Comparison of ENCODE assay signal across 18 cellular contexts in genomic region chr4:105422207-105422920, GRCh38. TPM values are rescaled to one million over a fixed set of nuclear protein-coding genes. Genes with fewer than 3 reads are reported as not detected.
DNase-seq lines count a peak whose midpoint lies in the region; ATAC-seq, FAIRE-seq and TF ChIP-seq lines count a peak whose summit lies in the region.
"Had no signal": no experiment of that assay in that cellular context is flagged by ENCODE, and none has a peak within 500 bp of the region (broad histone marks: within the 10 kb centered on the region; RNA-seq: fewer than 3 reads in every experiment).

No MANE protein-coding gene starts in this region.

- no peaks in the 10 kb centered on the region for H3K79me2 ChIP-seq in HepG2 (ENCODE audit: insufficient read depth, low read length)

- no peaks in the 10 kb centered on the region for H3K27me3 ChIP-seq in HepG2 (ENCODE audit: control insufficient read depth in 1 of 2, insufficient read depth in 2 of 2, low read length in 2 of 2)
- H3K27me3 ChIP-seq in right lobe of liver, result no peaks in the 10 kb centered on the region
- H3K27me3 ChIP-seq: BLaER1 treated with 17β-estradiol and CSF1 and Interleukin-3, amounts not matched to agents 10 nM and 100 nM had no signal

- intact Hi-C loops in activated CD8-positive, alpha-beta T cell treated with anti-CD3 and anti-CD28 coated beads for 36 hours (cut with micrococcal nuclease), result no loop called here
- intact Hi-C loops in HepG2 (cut with micrococcal nuclease; ENCODE audit: unreplicated experiment), result loop anchor here (5.0 kb wide), 2 partner anchors 50 to 75 kb away; partner anchors contain the start of gene PPA2
- intact Hi-C loops in right lobe of liver (cut with DNase I), result no loop called here
- intact Hi-C loops in kidney (cut with DNase I), result no loop called here

- CTCF ChIA-PET in activated CD8-positive, alpha-beta T cell treated with anti-CD3 and anti-CD28 coated beads for 36 hours (lab: Charles Lee), result no interaction called here
- CTCF ChIA-PET in activated CD8-positive, alpha-beta T cell treated with anti-CD3 and anti-CD28 coated beads, Interleukin-2, amount 10 ng/mL, durations not matched to agents 7 days and 5 days (lab: Charles Lee), result interaction anchor here (0.6 kb wide), 1 partner anchor 668 kb away, joined by 3 read pairs; no protein-coding TSS in a partner anchor
- CTCF ChIA-PET in HepG2 (lab: Yijun Ruan, JAX; ENCODE audit: low intra/inter-chr PET ratio, low total read pairs), result no interaction called here

- H3K4me1 ChIP-seq in HepG2 (ENCODE audit: insufficient read depth, low read length) (peaks cover 22% of the 10 kb centered on the region), right lobe of liver (no peaks in the 10 kb centered on the region), kidney (ENCODE audit: control insufficient read depth in 1 of 2, insufficient read depth in 1 of 2, low read depth in 1 of 2, low read length in 2 of 2) (no peaks in the 10 kb centered on the region)
- H3K4me1 ChIP-seq: BLaER1 treated with 17β-estradiol and CSF1 and Interleukin-3, amounts not matched to agents 10 nM and 100 nM had no signal

- 92% methylated on average over 3 of the region's 3 CpGs for WGBS in HepG2 (ENCODE audit: low lambda C conversion rate)
- WGBS in right lobe of liver (ENCODE audit: insufficient coverage, low coverage, low lambda C conversion rate, missing lambda C conversion rate), result 71% methylated on average over 3 of the region's 3 CpGs

- H3K36me3 ChIP-seq in HepG2 (replicated peaks in 1 of 2; ENCODE audit: control insufficient read depth in 1 of 2, insufficient read depth in 2 of 2, low read length in 2 of 2), result peaks cover 3 to 4% of the 10 kb centered on the region in 2 experiments; a peak in 2 of 5 replicates
- no peaks in the 10 kb centered on the region for H3K36me3 ChIP-seq in right lobe of liver
- H3K36me3 ChIP-seq in kidney (ENCODE audit: control insufficient read depth in 1 of 2, insufficient read depth in 2 of 2, low read length in 2 of 2), result no peaks in the 10 kb centered on the region

- H3K4me3 ChIP-seq in HepG2 (replicated peaks in 1 of 3; ENCODE audit: insufficient read depth in 1 of 3, low read depth in 2 of 3, low read length in 3 of 3), result no peak overlapping the region
- no peak overlapping the region for H3K4me3 ChIP-seq in right lobe of liver
- H3K4me3 ChIP-seq in kidney (ENCODE audit: low read length in 2 of 2), result no peak overlapping the region
- H3K4me3 ChIP-seq: BLaER1 treated with 17β-estradiol and CSF1 and Interleukin-3, amounts not matched to agents 10 nM and 100 nM had no signal

- no TSS peak for BruUV-seq in HepG2 (replicated peaks; lab: Mats Ljungman, UMichigan)

- H3K9ac ChIP-seq in HepG2 (ENCODE audit: insufficient read depth, low read depth, low read length), result no peak overlapping the region
- H3K9ac ChIP-seq in kidney (ENCODE audit: low read length in 2 of 2), result no peak overlapping the region
- H3K9ac ChIP-seq: BLaER1 treated with 17β-estradiol and CSF1 and Interleukin-3, amounts not matched to agents 10 nM and 100 nM had no signal

- no peak overlapping the region for H3K27ac Mint-ChIP-seq in activated CD8-positive, alpha-beta T cell treated with anti-CD3 and anti-CD28 coated beads for 36 hours
- no peak overlapping the region for H3K27ac Mint-ChIP-seq in activated CD8-positive, alpha-beta T cell treated with anti-CD3 and anti-CD28 coated beads, Interleukin-2, amount 10 ng/mL, durations not matched to agents 7 days and 5 days
- H3K27ac Mint-ChIP-seq in activated T-helper 17 cell treated with anti-CD3 and anti-CD28 coated beads, Interleukin-2, amount 50 U/mL, for 72 hours, result no peak overlapping the region
- H3K27ac Mint-ChIP-seq: B cell, H9 had no signal

- TF ChIP-seq CTCF in activated CD8-positive, alpha-beta T cell treated with anti-CD3 and anti-CD28 coated beads for 36 hours (IDR thresholded peaks at IDR 0.05), result no peak
- no peak for TF ChIP-seq CTCF in HepG2 (CRISPR knock-in tag; IDR thresholded peaks at IDR 0.05)
- no peak for TF ChIP-seq CTCF in right lobe of liver (IDR thresholded peaks at IDR 0.05)
- no peak for TF ChIP-seq CTCF in kidney (IDR thresholded peaks at IDR 0.05; ENCODE audit: borderline replicate concordance, extremely low read depth, insufficient read depth)

- no peaks in the 10 kb centered on the region for H3K27me3 Mint-ChIP-seq in activated CD8-positive, alpha-beta T cell treated with anti-CD3 and anti-CD28 coated beads for 36 hours
- no peaks in the 10 kb centered on the region for H3K27me3 Mint-ChIP-seq in activated CD8-positive, alpha-beta T cell treated with anti-CD3 and anti-CD28 coated beads, Interleukin-2, amount 10 ng/mL, durations not matched to agents 7 days and 5 days (ENCODE audit: low read depth)
- H3K27me3 Mint-ChIP-seq in activated T-helper 17 cell treated with anti-CD3 and anti-CD28 coated beads, Interleukin-2, amount 50 U/mL, for 72 hours, result no peaks in the 10 kb centered on the region
- H3K27me3 Mint-ChIP-seq: B cell had no signal

- H2AFZ ChIP-seq in HepG2 (ENCODE audit: low read length), result no peak overlapping the region

- FAIRE-seq in HepG2 (lab: Jason Lieb, UNC) (no peak), kidney (lab: Jason Lieb, UNC) (peak; percentile 49)
- FAIRE-seq: H1, HTR-8/SVneo had no signal

- no peak for DNase-seq in activated CD8-positive, alpha-beta T cell treated with anti-CD3 and anti-CD28 coated beads for 36 hours
- no peak for DNase-seq in activated CD8-positive, alpha-beta T cell treated with anti-CD3 and anti-CD28 coated beads, Interleukin-2, amount 10 ng/mL, durations not matched to agents 7 days and 5 days
- DNase-seq in HepG2 (ENCODE audit: low spot score) (peak; percentile 62), right lobe of liver (no peak), kidney (no peak), NCI-H510A (lab: John Stamatoyannopoulos, UW) (no peak)
- DNase-seq: 8988T; Calu3; CD8-positive, alpha-beta T cell; DMS79 treated with DMSO at 0.1 percent for 48 hours; GF-D8; H9 had no signal

- peak; percentile 53 for ATAC-seq in activated CD8-positive, alpha-beta T cell treated with anti-CD3 and anti-CD28 coated beads for 36 hours
- no peak for ATAC-seq in activated CD8-positive, alpha-beta T cell treated with anti-CD3 and anti-CD28 coated beads, Interleukin-2, amount 10 ng/mL, durations not matched to agents 7 days and 5 days
- peak; percentile 62 for ATAC-seq in HepG2
- ATAC-seq in right lobe of liver, result no peak
- ATAC-seq in activated T-helper 17 cell treated with anti-CD3 and anti-CD28 coated beads, Interleukin-2, amount 50 U/mL, for 72 hours (replicated peaks), result peak; percentile 80
- ATAC-seq in GM19455 (IDR thresholded peaks at IDR 0.05; ENCODE audit: unreplicated experiment), result no peak
- ATAC-seq: CD8-positive, alpha-beta T cell had no signal

- H3K9me3 ChIP-seq in HepG2 (ENCODE audit: low read length) (peaks cover 5% of the 10 kb centered on the region; the same call in 1 of the 2 replicates), right lobe of liver (no peaks in the 10 kb centered on the region), kidney (ENCODE audit: control insufficient read depth in 1 of 2, low read length in 2 of 2) (peaks cover 0 to 6% of the 10 kb centered on the region in 2 donors)

- no peak for TF ChIP-seq RAD21 in HepG2 (CRISPR knock-in tag; IDR thresholded peaks at IDR 0.05)

- no peak overlapping the region for H3K27ac ChIP-seq in HepG2 (ENCODE audit: extremely low read length, insufficient read depth, low read length)
- no peak overlapping the region for H3K27ac ChIP-seq in right lobe of liver
- H3K27ac ChIP-seq in kidney (ENCODE audit: low read depth in 2 of 2, low read length in 2 of 2), result no peak overlapping the region
- H3K27ac ChIP-seq: BLaER1 treated with 17β-estradiol and CSF1 and Interleukin-3, amounts not matched to agents 10 nM and 100 nM had no signal

- H3K9me3 Mint-ChIP-seq in activated CD8-positive, alpha-beta T cell treated with anti-CD3 and anti-CD28 coated beads for 36 hours, result peaks cover 12% of the 10 kb centered on the region
- peaks cover 19% of the 10 kb centered on the region for H3K9me3 Mint-ChIP-seq in activated CD8-positive, alpha-beta T cell treated with anti-CD3 and anti-CD28 coated beads, Interleukin-2, amount 10 ng/mL, durations not matched to agents 7 days and 5 days (ENCODE audit: insufficient read depth)
- peaks cover 3% of the 10 kb centered on the region for H3K9me3 Mint-ChIP-seq in activated T-helper 17 cell treated with anti-CD3 and anti-CD28 coated beads, Interleukin-2, amount 50 U/mL, for 72 hours

- TF ChIP-seq POLR2A in HepG2 (IDR thresholded peaks at IDR 0.05; ENCODE audit: insufficient read depth in 1 of 2, low read depth in 2 of 2, low read length in 2 of 2) (no peak), right lobe of liver (IDR thresholded peaks at IDR 0.05) (no peak)

- no peaks in the 10 kb centered on the region for H4K20me1 ChIP-seq in HepG2 (ENCODE audit: insufficient read depth, low read length)
- H4K20me1 ChIP-seq: BLaER1 treated with 17β-estradiol and CSF1 and Interleukin-3, amounts not matched to agents 10 nM and 100 nM had no signal

- in situ Hi-C loops in HepG2 (cut with HindIII; ENCODE audit: extremely low pct_ligation_motif_present, low pct_unique_long_range_greater_than_20kb), result no loop called here

- peaks cover 58% of the 10 kb centered on the region for H3K36me3 Mint-ChIP-seq in activated CD8-positive, alpha-beta T cell treated with anti-CD3 and anti-CD28 coated beads for 36 hours (ENCODE audit: low read depth)
- peaks cover 58% of the 10 kb centered on the region for H3K36me3 Mint-ChIP-seq in activated CD8-positive, alpha-beta T cell treated with anti-CD3 and anti-CD28 coated beads, Interleukin-2, amount 10 ng/mL, durations not matched to agents 7 days and 5 days (ENCODE audit: low read depth)
- H3K36me3 Mint-ChIP-seq in activated T-helper 17 cell treated with anti-CD3 and anti-CD28 coated beads, Interleukin-2, amount 50 U/mL, for 72 hours (ENCODE audit: low read depth), result peaks cover 87% of the 10 kb centered on the region

- POLR2A ChIA-PET in activated CD8-positive, alpha-beta T cell treated with anti-CD3 and anti-CD28 coated beads for 36 hours (lab: Charles Lee), result no interaction called here
- POLR2A ChIA-PET in activated CD8-positive, alpha-beta T cell treated with anti-CD3 and anti-CD28 coated beads, Interleukin-2, amount 10 ng/mL, durations not matched to agents 7 days and 5 days (lab: Charles Lee), result no interaction called here
- POLR2A ChIA-PET in HepG2 (lab: Yijun Ruan, JAX), result no interaction called here

- no peak overlapping the region for H3K4me2 ChIP-seq in HepG2 (ENCODE audit: low read depth, low read length)
- H3K4me2 ChIP-seq: BLaER1 treated with 17β-estradiol and CSF1 and Interleukin-3, amounts not matched to agents 10 nM and 100 nM had no signal

- TF ChIP-seq EP300 in HepG2 (IDR thresholded peaks at IDR 0.05; ENCODE audit: low read depth in 2 of 2, low read length in 2 of 2), result no peak
- TF ChIP-seq EP300 in HepG2 (CRISPR knock-in tag; IDR thresholded peaks at IDR 0.05; ENCODE audit: borderline replicate concordance), result no peak

- H3K4me3 Mint-ChIP-seq in activated CD8-positive, alpha-beta T cell treated with anti-CD3 and anti-CD28 coated beads for 36 hours, result no peak overlapping the region
- no peak overlapping the region for H3K4me3 Mint-ChIP-seq in activated CD8-positive, alpha-beta T cell treated with anti-CD3 and anti-CD28 coated beads, Interleukin-2, amount 10 ng/mL, durations not matched to agents 7 days and 5 days
- H3K4me3 Mint-ChIP-seq in activated T-helper 17 cell treated with anti-CD3 and anti-CD28 coated beads, Interleukin-2, amount 50 U/mL, for 72 hours, result no peak overlapping the region
- H3K4me3 Mint-ChIP-seq: B cell; CD8-positive, alpha-beta T cell; H9 had no signal

- H3K4me1 Mint-ChIP-seq in activated CD8-positive, alpha-beta T cell treated with anti-CD3 and anti-CD28 coated beads for 36 hours (ENCODE audit: low read depth), result peaks cover 22% of the 10 kb centered on the region
- peaks cover 7% of the 10 kb centered on the region for H3K4me1 Mint-ChIP-seq in activated CD8-positive, alpha-beta T cell treated with anti-CD3 and anti-CD28 coated beads, Interleukin-2, amount 10 ng/mL, durations not matched to agents 7 days and 5 days (ENCODE audit: low read depth)
- peaks cover 5% of the 10 kb centered on the region for H3K4me1 Mint-ChIP-seq in activated T-helper 17 cell treated with anti-CD3 and anti-CD28 coated beads, Interleukin-2, amount 50 U/mL, for 72 hours
- H3K4me1 Mint-ChIP-seq: B cell, H9 had no signal

RNA-seq across cellular contexts. Expression of gene PPA2, which starts 51.5 kb away (rescaled TPM):
- total RNA-seq in activated CD8-positive, alpha-beta T cell treated with anti-CD3 and anti-CD28 coated beads for 36 hours, result 100 to 1,000 TPM; 114 to 117 TPM
- 10 to 100 TPM; 78.9 to 80.2 TPM for total RNA-seq in activated CD8-positive, alpha-beta T cell treated with anti-CD3 and anti-CD28 coated beads, Interleukin-2, amount 10 ng/mL, durations not matched to agents 7 days and 5 days
- total RNA-seq in HepG2 (2016; rRNA removed; fragmentation: Illumina TruSeq; extraction: Trizol) (70.6 and 115 TPM in 2 replicates), right lobe of liver (10 to 100 TPM; 45.9 to 78.3 (median 65.1) TPM), kidney (84.9 TPM)
- total RNA-seq in HepG2 (2016; cell fraction: cytosol; rRNA removed; fragmentation: Illumina TruSeq; extraction: Trizol; ENCODE audit: low read depth), result 24.6 and 24.8 TPM in 2 replicates
- total RNA-seq in HepG2 (2016; cell fraction: insoluble cytoplasmic fraction; rRNA removed; fragmentation: Illumina TruSeq; extraction: Trizol), result 69.7 and 111 TPM in 2 replicates
- 32.2 and 33.8 TPM in 2 replicates for total RNA-seq in HepG2 (2016; cell fraction: membrane; rRNA removed; fragmentation: Illumina TruSeq; extraction: Trizol)
- 56.8 and 65.8 TPM in 2 replicates for total RNA-seq in HepG2 (2016; cell fraction: nucleus; rRNA removed; fragmentation: Illumina TruSeq; extraction: Trizol)
- polyA plus RNA-seq in HepG2 (2011; rRNA removed) (30.4 and 44.2 TPM in 2 replicates), kidney (ENCODE audit: insufficient read depth, low read depth, low replicate concordance) (193 TPM)
- 21.1 and 23.7 TPM in 2 replicates for polyA plus RNA-seq in HepG2 (2011; cell fraction: cytosol; rRNA removed)
- polyA plus RNA-seq in HepG2 (2011; cell fraction: nucleus; rRNA removed), result 22.6 and 27.9 TPM in 2 replicates
- 27.0 and 31.7 TPM in 2 replicates for polyA plus RNA-seq in HepG2 (2012)
- 21.8 and 22.0 TPM in 2 replicates for polyA plus RNA-seq in HepG2 (2016; cell fraction: cytosol; fragmentation: Illumina TruSeq; extraction: Trizol; ENCODE audit: low read depth)
- polyA plus RNA-seq in HepG2 (2016; cell fraction: insoluble cytoplasmic fraction; fragmentation: Illumina TruSeq; extraction: Trizol; ENCODE audit: low read depth), result 89.5 and 107 TPM in 2 replicates
- polyA plus RNA-seq in HepG2 (2016; cell fraction: membrane; fragmentation: Illumina TruSeq; extraction: Trizol; ENCODE audit: low read depth), result 25.6 TPM in 2 replicates
- polyA plus RNA-seq in HepG2 (2016; cell fraction: nucleus; fragmentation: Illumina TruSeq; extraction: Trizol; ENCODE audit: insufficient read depth, low read depth), result 42.7 and 46.9 TPM in 2 replicates
- polyA minus RNA-seq in HepG2 (2011; rRNA and poly(A)+ RNA removed; ENCODE audit: low replicate concordance), result 40.9 and 61.3 TPM in 2 replicates
- 22.9 and 50.5 TPM in 2 replicates for polyA minus RNA-seq in HepG2 (2011; cell fraction: cytosol; rRNA and poly(A)+ RNA removed)
- 103 and 129 TPM in 2 replicates for polyA minus RNA-seq in HepG2 (2011; cell fraction: nucleus; rRNA and poly(A)+ RNA removed)
- 10 to 100 TPM; 59.3 to 68.1 TPM for total RNA-seq in activated T-helper 17 cell treated with anti-CD3 and anti-CD28 coated beads, Interleukin-2, amount 50 U/mL, for 72 hours

Comparison
In these comparisons a context has a peak if more than half of its experiments do, and no peak if none do; other contexts are left out.
1. ATAC-seq: peak in activated CD8-positive, alpha-beta T cell treated with anti-CD3 and anti-CD28 coated beads for 36 hours (single experiment), HepG2 (single experiment) and activated T-helper 17 cell treated with anti-CD3 and anti-CD28 coated beads, Interleukin-2, amount 50 U/mL, for 72 hours (single experiment); none in activated CD8-positive, alpha-beta T cell treated with anti-CD3 and anti-CD28 coated beads, Interleukin-2, amount 10 ng/mL, durations not matched to agents 7 days and 5 days (single experiment), right lobe of liver (0 of 4) and GM19455 (single experiment).